ENCODE assay signal across 21 cellular contexts in the genomic region with DNA sequence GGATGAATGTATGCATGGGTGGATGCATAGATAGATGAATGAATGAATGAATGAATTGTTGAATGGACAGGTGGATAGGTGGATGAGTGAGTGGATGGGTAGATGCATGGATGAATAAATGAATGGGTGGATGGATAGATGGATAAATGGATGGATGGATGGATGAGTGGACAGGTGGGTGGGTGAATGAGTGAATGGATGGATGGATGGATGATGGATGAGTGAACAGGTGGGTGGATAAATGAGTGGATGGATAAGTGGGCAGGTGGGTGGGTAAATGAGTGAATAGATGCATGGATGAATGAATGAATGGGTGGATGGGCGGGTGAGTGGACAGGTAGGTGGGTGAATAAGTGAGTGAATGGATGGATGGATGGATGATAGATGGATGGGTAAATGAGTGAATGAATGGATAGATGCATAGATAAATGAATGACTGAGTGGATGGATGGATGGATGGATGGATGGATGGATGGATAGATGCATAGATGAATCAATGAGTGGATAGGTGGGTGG.
"Had no signal": no experiment of that assay in that cellular context is flagged by ENCODE, and none has a peak within 500 bp of the region (broad histone marks: within the 10 kb centered on the region; RNA-seq: fewer than 3 reads in every experiment).

No MANE protein-coding gene starts in this region.

- H3K27ac ChIP-seq: KMS-11, SJSA1, SK-N-MC had no signal

- DNase-seq: Kasumi-1, MM.1S, NCI-H1092 treated with DMSO at 0.1 percent for 48 hours, NCI-H1436, NCI-H187, NCI-H2029, NCI-H2081 treated with DMSO at 0.1 percent for 48 hours, NCI-H2171, NCI-H226, NCI-H446, NCI-H510A, NCI-H524 treated with DMSO at 0.1 percent for 48 hours, NCI-H69, NCI-H774, Right ventricle myocardium superior, RPMI8226, SIG-M5 had no signal

- H3K27me3 ChIP-seq: SJSA1 had no signal

- FAIRE-seq: RCC 7860 had no signal

- H3K4me2 ChIP-seq: KMS-11 had no signal

- H3K9ac ChIP-seq: KMS-11 had no signal

- H3K36me3 ChIP-seq: SJSA1 had no signal

- H3K9me3 ChIP-seq: SJSA1 had no signal

- H3K4me1 ChIP-seq: SJSA1 had no signal

- H3K4me3 ChIP-seq: SJSA1, SK-N-MC had no signal
